25 cellular contexts compared by ENCODE assay signal in the genomic region with DNA sequence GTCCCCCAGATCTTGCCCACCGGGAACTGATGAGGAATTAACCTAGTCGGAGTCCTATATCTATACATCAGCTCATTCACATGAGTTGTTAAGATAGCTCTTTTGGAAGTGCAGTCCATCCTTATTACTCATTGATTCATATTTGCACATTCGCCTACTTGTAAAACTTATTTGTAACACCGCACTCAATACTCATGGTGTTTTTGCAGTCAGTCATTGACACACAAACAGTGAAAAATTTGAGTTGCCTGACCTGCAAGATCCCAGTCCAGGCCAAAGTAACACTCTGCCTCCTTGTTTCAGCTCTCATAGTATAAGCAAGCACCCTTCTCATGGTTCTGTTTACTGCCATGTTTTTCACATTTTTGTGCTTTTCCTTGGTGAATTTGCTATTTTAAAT.
"Had no signal": no experiment of that assay in that cellular context is flagged by ENCODE, and none has a peak within 500 bp of the region (broad histone marks: within the 10 kb centered on the region; RNA-seq: fewer than 3 reads in every experiment).

No MANE protein-coding gene starts in this region.

- H3K27ac ChIP-seq: breast epithelium, KMS-11, SJSA1 had no signal

- H3K27me3 ChIP-seq: breast epithelium, SJSA1 had no signal

- H3K4me3 ChIP-seq: breast epithelium, SJSA1 had no signal

- H3K36me3 ChIP-seq: breast epithelium had no signal

- DNase-seq: activated CD4-positive, alpha-beta T cell treated with anti-CD3 and anti-CD28 coated beads for 48 hours; activated CD4-positive, alpha-beta T cell treated with anti-CD3 and anti-CD28 coated beads, Interleukin-2, amount 50 U/mL, for 4 hours; activated CD4-positive, CD25-positive, alpha-beta regulatory T cell treated with anti-CD3 and anti-CD28 coated beads, Interleukin-2, amount 50 U/mL, for 72 hours; activated CD8-positive, alpha-beta memory T cell treated with anti-CD3 and anti-CD28 coated beads, Interleukin-2, amount 50 U/mL, for 48 hours; activated CD8-positive, alpha-beta T cell treated with anti-CD3 and anti-CD28 coated beads, Interleukin-2, amount 10 ng/mL, durations not matched to agents 7 days and 5 days; activated effector memory CD4-positive, alpha-beta T cell treated with Interleukin-2 at 50 U/mL for 16 hours; activated naive CD4-positive, alpha-beta T cell; activated T-cell treated with anti-CD3 and anti-CD28 coated beads, Interleukin-2, amount 50 U/mL, for 24 hours; MV-4-11; NCI-H1092 treated with DMSO at 0.1 percent for 48 hours; NCI-H1417 treated with DMSO at 0.1 percent for 48 hours; NCI-H1694 treated with DMSO at 0.1 percent for 48 hours; NCI-H2029 treated with DMSO at 0.1 percent for 48 hours; NCI-H345; NCI-H510A; NCI-H69; PC-3; SHP77; T-helper 17 cell; T-helper 9 cell had no signal

- ATAC-seq: activated CD8-positive, alpha-beta T cell treated with anti-CD3 and anti-CD28 coated beads, Interleukin-2, amount 10 ng/mL, durations not matched to agents 7 days and 5 days; PC-3; T-helper 17 cell; WTC11 had no signal

- H3K9me3 ChIP-seq: breast epithelium, SJSA1 had no signal

- H3K4me1 ChIP-seq: breast epithelium had no signal

- H3K9ac ChIP-seq: KMS-11 had no signal

- H3K4me2 ChIP-seq: KMS-11 had no signal

- FAIRE-seq: RCC 7860 had no signal
